In the genomic region with DNA sequence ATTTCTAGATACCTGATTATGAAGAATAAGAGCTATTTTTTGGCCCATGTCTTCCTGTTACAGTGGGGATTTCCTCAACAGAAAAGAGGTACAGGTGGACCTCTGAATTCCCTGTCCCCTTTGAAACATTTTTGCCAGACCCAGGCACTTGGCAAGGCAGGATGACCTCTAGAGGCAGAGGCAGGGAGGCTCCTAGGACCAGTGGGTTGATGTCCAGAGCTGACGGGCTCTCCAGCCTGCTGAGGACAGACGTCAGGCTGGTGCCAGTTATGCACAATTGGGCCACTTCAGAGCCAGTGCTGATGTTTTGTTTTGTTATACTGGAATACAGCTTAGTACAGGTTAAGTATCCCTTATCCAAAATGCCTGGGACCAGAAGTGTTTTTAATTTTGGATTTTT, we compare ENCODE assay signal across 10 cellular contexts. TPM values are rescaled to one million over a fixed set of nuclear protein-coding genes. Genes with fewer than 3 reads are reported as not detected.
DNase-seq lines count a peak whose midpoint lies in the region; ATAC-seq, FAIRE-seq and TF ChIP-seq lines count a peak whose summit lies in the region.
"Had no signal": no experiment of that assay in that cellular context is flagged by ENCODE, and none has a peak within 500 bp of the region (broad histone marks: within the 10 kb centered on the region; RNA-seq: fewer than 3 reads in every experiment).

No MANE protein-coding gene starts in this region.

- WGBS in pancreas, 2 donors = 39 to 51% methylated on average over 2 of the region's 2 CpGs

- H3K4me3 ChIP-seq in astrocyte of the spinal cord (ENCODE audit: low read depth, low read length) = no peak overlapping the region
- H3K4me3 ChIP-seq in left ventricle myocardium inferior = peak overlapping the region; percentile 47
- H3K4me3 ChIP-seq in pancreas = peak overlapping the region in 1 of 4 donors; percentile 17

- TF ChIP-seq CTCF in AG09319 (IDR thresholded peaks at IDR 0.05; ENCODE audit: low read depth, low read length) (peak; percentile 9), astrocyte of the spinal cord (IDR thresholded peaks at IDR 0.05; ENCODE audit: low read depth, low read length) (peak; percentile 28), left ventricle myocardium inferior (IDR thresholded peaks at IDR 0.05; ENCODE audit: borderline replicate concordance) (peak; percentile 23), pancreas (IDR thresholded peaks at IDR 0.05) (no peak)

- ATAC-seq in pancreas (no peak), GM21526 (IDR thresholded peaks at IDR 0.05; ENCODE audit: low FRiP score, unreplicated experiment) (no peak)

- H3K27me3 ChIP-seq in left ventricle myocardium inferior (ENCODE audit: low read depth) (no peaks in the 10 kb centered on the region), pancreas (no peaks in the 10 kb centered on the region)

- H3K27ac ChIP-seq in left ventricle myocardium inferior (replicated peaks) = peak overlapping the region; percentile 99
- H3K27ac ChIP-seq in pancreas = peak overlapping the region; percentile 56 to 89 (median 76)
- H3K27ac ChIP-seq: C4-2B had no signal

- FAIRE-seq in pancreas (lab: Jason Lieb, UNC) = no peak

- in situ Hi-C loops in astrocyte of the spinal cord (cut with HindIII; ENCODE audit: low sequenced_read_pairs) = no loop called here

- H3K4me1 ChIP-seq in left ventricle myocardium inferior (peaks cover 100% of the 10 kb centered on the region), pancreas (peaks cover 60 to 89% (median 84%) of the 10 kb centered on the region in 3 donors)

- H3K36me3 ChIP-seq in left ventricle myocardium inferior = peaks cover 18% of the 10 kb centered on the region
- no peaks in the 10 kb centered on the region for H3K36me3 ChIP-seq in pancreas

- no peak for DNase-seq in AG09319 (ENCODE audit: extremely low read depth, low read depth)
- no peak for DNase-seq in astrocyte of the spinal cord (ENCODE audit: low read depth, low spot score)
- DNase-seq in left ventricle myocardium inferior = no peak
- DNase-seq in pancreas = no peak
- DNase-seq in NCI-H187 (lab: John Stamatoyannopoulos, UW) = no peak
- DNase-seq in stimulated activated CD4-positive, alpha-beta T cell treated with anti-CD3 and anti-CD28 coated beads, Interleukin-4, amount 100 ng/mL, for 1 hour = no peak
- no peak for DNase-seq in effector CD4-positive, alpha-beta T cell

- H3K9me3 ChIP-seq in left ventricle myocardium inferior (replicated peaks) (no peaks in the 10 kb centered on the region), pancreas (no peaks in the 10 kb centered on the region)

- intact Hi-C loops in left ventricle myocardium inferior (cut with micrococcal nuclease) = no loop called here
- intact Hi-C loops in pancreas (cut with DNase I) = no loop called here

RNA-seq across cellular contexts. Expression of a gene that starts 18.5 kb away (rescaled TPM):
- total RNA-seq in left ventricle myocardium inferior (not detected), pancreas (not detected)
- under 1 TPM in 1 of 2 donors, not detected in 1; 0.07 TPM for polyA plus RNA-seq in pancreas
- total RNA-seq: T-helper 2 cell treated with Interferon-gamma antibody and Interleukin-4, amounts not matched to agents 100 ng/mL and 5 ng/mL, for 36 hours had no signal

Comparison
In these comparisons a context has a peak if more than half of its experiments do, and no peak if none do; other contexts are left out.
1. CTCF ChIP-seq: peak in AG09319 (single experiment), astrocyte of the spinal cord (single experiment) and left ventricle myocardium inferior (single experiment); none in pancreas (0 of 4).